ENCODE assay signal across 24 cellular contexts in the genomic region with DNA sequence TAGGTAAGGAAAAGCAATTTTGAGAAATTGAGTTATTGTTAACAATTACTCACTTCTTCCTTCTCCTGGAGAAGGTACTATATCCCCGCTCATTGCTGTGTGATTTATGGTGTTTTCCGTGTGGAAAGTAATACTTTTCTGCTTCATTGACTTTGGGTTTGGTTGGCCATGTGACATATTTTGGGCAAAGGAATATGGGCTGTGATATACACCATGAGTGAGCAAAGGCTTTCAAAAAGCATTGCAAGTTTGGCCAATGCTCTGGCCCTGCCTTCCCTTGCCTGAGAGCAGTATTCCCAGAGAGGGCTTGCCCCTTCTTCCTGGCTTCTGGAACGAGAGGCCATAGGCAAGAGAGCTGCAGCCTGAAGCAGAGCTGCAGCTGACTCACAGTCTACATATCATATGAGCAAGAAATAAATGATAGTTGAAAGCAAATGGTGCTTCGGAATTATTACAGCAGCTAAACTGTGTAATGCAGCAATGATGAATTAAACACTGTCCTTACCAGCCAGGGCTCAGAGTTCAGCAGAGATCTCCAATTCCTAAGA.
A peak's percentile ranks its signal among the peaks of the same experiment; 100 is the strongest.
DNase-seq lines count a peak whose midpoint lies in the region; ATAC-seq and TF ChIP-seq lines count a peak whose summit lies in the region.
"Had no signal": no experiment of that assay in that cellular context is flagged by ENCODE, and none has a peak within 500 bp of the region (broad histone marks: within the 10 kb centered on the region; RNA-seq: fewer than 3 reads in every experiment).

No MANE protein-coding gene starts in this region.

- peak overlapping the region; percentile 56 for H3K9ac ChIP-seq in DND-41 (ENCODE audit: low read depth, low read length)
- H3K9ac ChIP-seq in GM23248: no peak overlapping the region
- H3K9ac ChIP-seq in mammary epithelial cell (ENCODE audit: insufficient read depth, low read length): no peak overlapping the region

- H3K27ac Mint-ChIP-seq in T-helper 17 cell: peak overlapping the region; percentile 93
- H3K27ac Mint-ChIP-seq: activated CD4-positive, alpha-beta memory T cell treated with anti-CD3 and anti-CD28 coated beads for 36 hours had no signal

- no peak for DNase-seq in DND-41
- peak; percentile 18 for DNase-seq in GM23248
- DNase-seq in T-helper 17 cell: no peak
- peak; percentile 6 for DNase-seq in kidney tubule cell (ENCODE audit: low spot score)
- DNase-seq in activated gamma-delta T cell (lab: John Stamatoyannopoulos, UW): no peak
- no peak for DNase-seq in mammary epithelial cell
- DNase-seq: activated CD4-positive, alpha-beta memory T cell treated with anti-CD3 and anti-CD28 coated beads for 36 hours; activated T-cell treated with anti-CD3 and anti-CD28 coated beads, Interleukin-2, amount 50 U/mL, for 72 hours; AML-193; amniotic stem cell; central memory CD4-positive, alpha-beta T cell; left colon; NCI-H1417 treated with DMSO at 0.1 percent for 48 hours; NCI-H2171; NCI-H526; OCI-M1; SHP77; stimulated activated CD4-positive, alpha-beta T cell treated with anti-CD3 and anti-CD28 coated beads, Interleukin-1b, Interleukin-23, amount 100 ng/mL, for 48 hours; stimulated activated naive CD8-positive, alpha-beta T cell treated with anti-CD3 and anti-CD28 coated beads, Interleukin-15, Interleukin-2, amounts not matched to agents 100 U/mL and 50 U/mL, for 24 hours; upper lobe of left lung had no signal

- H2AFZ ChIP-seq in DND-41 (ENCODE audit: low read depth, low read length) (peak overlapping the region; percentile 60; the same call in 1 of the 2 replicates), GM23248 (no peak overlapping the region), mammary epithelial cell (ENCODE audit: low read depth, low read length) (no peak overlapping the region)

- H3K4me2 ChIP-seq in DND-41 (ENCODE audit: insufficient read depth, low read length): peak overlapping the region; percentile 59
- no peak overlapping the region for H3K4me2 ChIP-seq in GM23248 (ENCODE audit: unreplicated experiment)
- no peak overlapping the region for H3K4me2 ChIP-seq in mammary epithelial cell (ENCODE audit: insufficient read depth, low read depth, low read length)

- intact Hi-C loops in mammary epithelial cell (cut with micrococcal nuclease): no loop called here

- peaks cover 2% of the 10 kb centered on the region for H3K36me3 Mint-ChIP-seq in T-helper 17 cell (ENCODE audit: low read depth)
- H3K36me3 Mint-ChIP-seq: activated CD4-positive, alpha-beta memory T cell treated with anti-CD3 and anti-CD28 coated beads for 36 hours had no signal

- H3K27ac ChIP-seq in DND-41 (ENCODE audit: low read length): peak overlapping the region; percentile 93
- H3K27ac ChIP-seq in GM23248: no peak overlapping the region
- H3K27ac ChIP-seq in mammary epithelial cell (ENCODE audit: insufficient read depth, low read depth, low read length): no peak overlapping the region
- H3K27ac ChIP-seq: prostate gland, upper lobe of left lung had no signal

- H3K36me3 ChIP-seq in DND-41 (ENCODE audit: insufficient read depth, low read length) (no peaks in the 10 kb centered on the region), GM23248 (ENCODE audit: low read depth) (no peaks in the 10 kb centered on the region), mammary epithelial cell (ENCODE audit: insufficient read depth, low read length) (no peaks in the 10 kb centered on the region)
- H3K36me3 ChIP-seq: prostate gland, upper lobe of left lung had no signal

- peaks cover 16% of the 10 kb centered on the region; the same call in 1 of the 2 replicates for H3F3A ChIP-seq in GM23248 (ENCODE audit: insufficient read depth)

- WGBS in GM23248 (ENCODE audit: low coverage in 1 of 2, low lambda C conversion rate in 2 of 2, missing lambda C conversion rate in 2 of 2), 2 experiments: 80 to 88% methylated on average over 4 of the region's 4 CpGs
- 100% methylated on average over 3 of the region's 4 CpGs for WGBS in mammary epithelial cell (ENCODE audit: low coverage, missing lambda C conversion rate)

- H4K20me1 ChIP-seq in DND-41 (ENCODE audit: insufficient read depth, low read length): no peaks in the 10 kb centered on the region
- H4K20me1 ChIP-seq in GM23248 (ENCODE audit: insufficient read depth): no peaks in the 10 kb centered on the region
- no peaks in the 10 kb centered on the region for H4K20me1 ChIP-seq in mammary epithelial cell (ENCODE audit: insufficient read depth, low read length)

- peaks cover 26% of the 10 kb centered on the region for H3K4me1 Mint-ChIP-seq in T-helper 17 cell

- in situ Hi-C loops in GM23248 (cut with MboI) (no loop called here), mammary epithelial cell (cut with MboI; ENCODE audit: low sequenced_read_pairs in 2 of 2) (no loop called here)

- H3K27me3 ChIP-seq in DND-41 (ENCODE audit: insufficient read depth, low read length, poor library complexity): no peaks in the 10 kb centered on the region
- no peaks in the 10 kb centered on the region for H3K27me3 ChIP-seq in GM23248 (replicated peaks; ENCODE audit: insufficient read depth)
- H3K27me3 ChIP-seq in mammary epithelial cell (ENCODE audit: insufficient read depth, low read length): no peaks in the 10 kb centered on the region
- H3K27me3 ChIP-seq: upper lobe of left lung had no signal

- H3K4me1 ChIP-seq in DND-41 (ENCODE audit: insufficient read depth, low read length): peaks cover 73% of the 10 kb centered on the region
- peaks cover 21% of the 10 kb centered on the region for H3K4me1 ChIP-seq in GM23248 (ENCODE audit: insufficient read depth)
- peaks cover 3% of the 10 kb centered on the region for H3K4me1 ChIP-seq in mammary epithelial cell (ENCODE audit: insufficient read depth, low read length)
- H3K4me1 ChIP-seq: prostate gland had no signal

- BruUV-seq in mammary epithelial cell (replicated peaks; lab: Mats Ljungman, UMichigan): no TSS peak

- CTCF ChIA-PET in mammary epithelial cell (lab: Charles Lee; ENCODE audit: low non-redundant PET): no interaction called here

- ATAC-seq in DND-41 (ENCODE audit: insufficient read depth, low read depth) (no peak), T-helper 17 cell (no peak), HG02588 (IDR thresholded peaks at IDR 0.05; ENCODE audit: unreplicated experiment) (no peak)
- ATAC-seq: esophagus mucosa, left colon had no signal

- no peaks in the 10 kb centered on the region for H3K9me2 ChIP-seq in GM23248 (ENCODE audit: insufficient read depth)

- TF ChIP-seq CTCF in DND-41 (IDR thresholded peaks at IDR 0.05; ENCODE audit: borderline replicate concordance, extremely low read depth, low read length, poor library complexity, severe bottlenecking) (no peak), mammary epithelial cell (conservative IDR thresholded peaks at IDR 0.05 in 1 of 2, IDR thresholded peaks at IDR 0.05 in 1 of 2; ENCODE audit: extremely low read depth in 1 of 2, insufficient read depth in 1 of 2, low read depth in 1 of 2, low read length in 2 of 2) (no peak)

- H3K9me3 ChIP-seq in DND-41 (ENCODE audit: insufficient read depth, low read length, severe bottlenecking) (no peaks in the 10 kb centered on the region), GM23248 (ENCODE audit: low read depth) (no peaks in the 10 kb centered on the region), T-helper 17 cell (ENCODE audit: control insufficient read depth, low read length, poor library complexity, severe bottlenecking) (no peaks in the 10 kb centered on the region), mammary epithelial cell (replicated peaks; ENCODE audit: insufficient read depth, low read length) (no peaks in the 10 kb centered on the region)
- H3K9me3 ChIP-seq: prostate gland, upper lobe of left lung had no signal

- dilution Hi-C loops in mammary epithelial cell (cut with HindIII; ENCODE audit: low sequenced_read_pairs): no loop called here

- H3K79me2 ChIP-seq in DND-41 (ENCODE audit: insufficient read depth, low read length): no peaks in the 10 kb centered on the region
- H3K79me2 ChIP-seq in GM23248 (ENCODE audit: insufficient read depth): no peaks in the 10 kb centered on the region
- no peaks in the 10 kb centered on the region for H3K79me2 ChIP-seq in mammary epithelial cell (ENCODE audit: insufficient read depth, low read length)

- H3K4me3 Mint-ChIP-seq in T-helper 17 cell: peak overlapping the region; percentile 81
- H3K4me3 Mint-ChIP-seq: neural crest cell had no signal

- no peaks in the 10 kb centered on the region for H3K27me3 Mint-ChIP-seq in T-helper 17 cell
- H3K27me3 Mint-ChIP-seq: activated CD4-positive, alpha-beta memory T cell treated with anti-CD3 and anti-CD28 coated beads for 36 hours had no signal

- H3K4me3 ChIP-seq in DND-41 (ENCODE audit: low read depth in 1 of 2, low read length in 2 of 2) (peak overlapping the region in 1 of 2 experiments; percentile 12; a peak in 1 of 4 replicates), GM23248 (no peak overlapping the region), mammary epithelial cell (replicated peaks in 1 of 3; ENCODE audit: insufficient read depth in 1 of 3, low read depth in 2 of 3, low read length in 3 of 3) (no peak overlapping the region)
- H3K4me3 ChIP-seq: prostate gland, upper lobe of left lung had no signal

Comparison
In these comparisons a context has a peak if more than half of its experiments do, and no peak if none do; other contexts are left out.
1. DNase-seq: peak in GM23248 (single experiment) and kidney tubule cell (single experiment); none in DND-41 (single experiment), T-helper 17 cell (0 of 3), activated gamma-delta T cell (single experiment) and mammary epithelial cell (single experiment).